ENCODE assay signal across 29 cellular contexts in the genomic region with DNA sequence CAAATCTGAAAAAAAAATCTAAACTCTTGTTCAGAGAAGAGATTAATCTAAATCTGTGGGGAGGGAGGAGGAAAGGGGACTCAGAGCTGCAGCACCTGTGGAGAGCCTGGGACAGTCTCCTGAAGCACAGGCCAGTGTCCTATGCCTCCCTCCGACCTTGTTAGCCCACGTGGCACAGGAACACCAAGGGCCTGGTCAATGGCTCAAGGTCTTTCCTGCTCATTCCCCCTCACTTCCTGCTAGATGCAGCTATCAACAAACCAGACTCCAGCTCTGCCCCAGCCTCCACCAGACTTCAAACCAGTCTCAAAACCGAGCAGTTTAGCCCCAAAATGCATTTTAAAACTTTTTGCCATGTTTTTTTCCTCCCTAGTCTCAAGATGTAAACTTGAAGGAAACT. TPM values are rescaled to one million over a fixed set of nuclear protein-coding genes. Genes with fewer than 3 reads are reported as not detected.
"Had no signal": no experiment of that assay in that cellular context is flagged by ENCODE, and none has a peak within 500 bp of the region (broad histone marks: within the 10 kb centered on the region; RNA-seq: fewer than 3 reads in every experiment).

No MANE protein-coding gene starts in this region.

- H3K4me1 Mint-ChIP-seq: activated T-helper 17 cell treated with anti-CD3 and anti-CD28 coated beads, Interleukin-2, amount 50 U/mL, for 72 hours; naive B cell; T-cell had no signal

- H3K36me3 ChIP-seq: brain microvascular endothelial cell, sigmoid colon, spleen, thoracic aorta had no signal

- H3K4me3 ChIP-seq: mucosa of descending colon, sigmoid colon, spleen, thoracic aorta had no signal

- FAIRE-seq: frontal cortex had no signal

- DNase-seq: activated T-cell treated with anti-CD3 and anti-CD28 coated beads, Interleukin-2, amount 50 U/mL, for 24 hours; aorta; brain microvascular endothelial cell; caudate nucleus; dermis blood vessel endothelial cell; effector CD8-positive, alpha-beta T cell; head of caudate nucleus; hypothalamus; left cardiac atrium; mesendoderm; mucosa of descending colon; naive B cell; nucleus accumbens; posterior cingulate gyrus; sigmoid colon; spleen; stimulated activated CD4-positive, alpha-beta T cell treated with anti-CD3 and anti-CD28 coated beads, Interleukin-4, amount 100 ng/mL, for 1 hour; stimulated activated naive CD4-positive, alpha-beta T cell treated with Interleukin-2 at 50 U/mL for 16 hours; T-cell had no signal

- H3K36me3 Mint-ChIP-seq: T-cell had no signal

- H3K27me3 ChIP-seq: brain microvascular endothelial cell, sigmoid colon had no signal

- H3K4me3 Mint-ChIP-seq: activated T-cell treated with anti-CD3 and anti-CD28 coated beads, Interleukin-2, amount 50 U/mL, for 24 hours; activated T-helper 17 cell treated with anti-CD3 and anti-CD28 coated beads, Interleukin-2, amount 50 U/mL, for 72 hours; naive B cell; T-cell; T-helper 2 cell treated with Interferon-gamma antibody and Interleukin-4, amounts not matched to agents 5 μg/mL and 100 μg/mL, for 36 hours; type B pancreatic cell had no signal

- H3K27ac Mint-ChIP-seq: activated naive CD4-positive, alpha-beta T cell treated with anti-CD3 and anti-CD28 coated beads, Interleukin-2, amount 50 U/mL, for 72 hours; activated T-cell treated with anti-CD3 and anti-CD28 coated beads, Interleukin-2, amount 50 U/mL, for 24 hours; activated T-helper 17 cell treated with anti-CD3 and anti-CD28 coated beads, Interleukin-2, amount 50 U/mL, for 72 hours; naive B cell; T-cell; T-helper 2 cell treated with Interferon-gamma antibody and Interleukin-4, amounts not matched to agents 5 μg/mL and 100 μg/mL, for 36 hours; type B pancreatic cell had no signal

- H3K27me3 Mint-ChIP-seq: naive B cell, type B pancreatic cell had no signal

- H3K9me3 ChIP-seq: thoracic aorta had no signal

- H3K27ac ChIP-seq: brain microvascular endothelial cell, sigmoid colon, spleen, thoracic aorta had no signal

- ATAC-seq: activated naive CD4-positive, alpha-beta T cell treated with anti-CD3 and anti-CD28 coated beads, Interleukin-2, amount 50 U/mL, for 72 hours; activated T-helper 17 cell treated with anti-CD3 and anti-CD28 coated beads, Interleukin-2, amount 50 U/mL, for 72 hours; left cardiac atrium; mucosa of descending colon; T-cell had no signal

- H3K4me1 ChIP-seq: sigmoid colon, spleen had no signal

RNA-seq across cellular contexts. Expression of a gene that starts 20.1 kb away (rescaled TPM):
- total RNA-seq: activated naive CD4-positive, alpha-beta T cell treated with anti-CD3 and anti-CD28 coated beads, Interleukin-2, amount 50 U/mL, for 72 hours; activated T-helper 17 cell treated with anti-CD3 and anti-CD28 coated beads, Interleukin-2, amount 50 U/mL, for 72 hours; aorta; dermis blood vessel endothelial cell; frontal cortex; left cardiac atrium; liver; renal cortical epithelial cell; sigmoid colon; spleen; T-cell; thoracic aorta had no signal
- polyA plus RNA-seq: adipose tissue, aorta, liver, neural cell, spleen had no signal
